Comparison of ENCODE assay signal across 8 cellular contexts in genomic region chr15:31393441-31394091, GRCh38.
DNase-seq lines count a peak whose midpoint lies in the region; ATAC-seq and TF ChIP-seq lines count a peak whose summit lies in the region.

No MANE protein-coding gene starts in this region.

- no peak overlapping the region for H3K27ac Mint-ChIP-seq in activated naive CD4-positive, alpha-beta T cell treated with anti-CD3 and anti-CD28 coated beads, Interleukin-2, amount 50 U/mL, for 24 hours
- H3K27ac Mint-ChIP-seq in activated CD4-positive, alpha-beta memory T cell treated with anti-CD3 and anti-CD28 coated beads for 36 hours, result no peak overlapping the region

- in situ Hi-C loops in transverse colon (cut with MboI; ENCODE audit: low pct_ligation_motif_present in 1 of 4, low pct_unique_long_range_greater_than_20kb in 1 of 4, low sequenced_read_pairs in 3 of 4), result no loop called here

- ATAC-seq in GM19397 (IDR thresholded peaks at IDR 0.05; ENCODE audit: unreplicated experiment) (no peak), GM18909 (IDR thresholded peaks at IDR 0.05; ENCODE audit: poor library complexity, unreplicated experiment) (no peak)

- POLR2A ChIA-PET in activated CD4-positive, alpha-beta memory T cell treated with anti-CD3 and anti-CD28 coated beads for 36 hours (lab: Charles Lee), result interaction anchor here (1.2 kb wide), 1 partner anchor 41 kb away, joined by 3 read pairs; no protein-coding TSS in a partner anchor

- H3K36me3 Mint-ChIP-seq in activated naive CD4-positive, alpha-beta T cell treated with anti-CD3 and anti-CD28 coated beads, Interleukin-2, amount 50 U/mL, for 24 hours, result no peaks in the 10 kb centered on the region
- H3K36me3 Mint-ChIP-seq in activated CD4-positive, alpha-beta memory T cell treated with anti-CD3 and anti-CD28 coated beads for 36 hours, result no peaks in the 10 kb centered on the region

- no peaks in the 10 kb centered on the region for H3K27me3 ChIP-seq in transverse colon

- peak overlapping the region in 2 of 4 donors; percentile 56 to 67 for H3K4me3 ChIP-seq in transverse colon

- H3K4me3 Mint-ChIP-seq in activated naive CD4-positive, alpha-beta T cell treated with anti-CD3 and anti-CD28 coated beads, Interleukin-2, amount 50 U/mL, for 24 hours, result peak overlapping the region; percentile 86
- peak overlapping the region; percentile 64 for H3K4me3 Mint-ChIP-seq in activated CD4-positive, alpha-beta memory T cell treated with anti-CD3 and anti-CD28 coated beads for 36 hours

- H3K27ac ChIP-seq in transverse colon, result peak overlapping the region; percentile 84 to 89 (median 86)

- TF ChIP-seq CTCF in transverse colon (IDR thresholded peaks at IDR 0.05), result no peak

- no peaks in the 10 kb centered on the region for H3K9me3 Mint-ChIP-seq in activated naive CD4-positive, alpha-beta T cell treated with anti-CD3 and anti-CD28 coated beads, Interleukin-2, amount 50 U/mL, for 24 hours
- peaks cover 5% of the 10 kb centered on the region for H3K9me3 Mint-ChIP-seq in activated CD4-positive, alpha-beta memory T cell treated with anti-CD3 and anti-CD28 coated beads for 36 hours

- DNase-seq in activated naive CD4-positive, alpha-beta T cell (lab: John Stamatoyannopoulos, UW), result no peak
- DNase-seq in activated CD4-positive, alpha-beta memory T cell treated with anti-CD3 and anti-CD28 coated beads for 36 hours, result no peak
- DNase-seq in iPS-NIHi7 (ENCODE audit: extremely low spot score) (peak; percentile 8), transverse colon (no peak)
- DNase-seq in stimulated activated CD8-positive, alpha-beta memory T cell treated with anti-CD3 and anti-CD28 coated beads, Interleukin-4, amount 100 ng/mL, for 48 hours, result no peak

- no peaks in the 10 kb centered on the region for H3K36me3 ChIP-seq in transverse colon

- intact Hi-C loops in activated CD4-positive, alpha-beta memory T cell treated with anti-CD3 and anti-CD28 coated beads for 36 hours (cut with micrococcal nuclease), result loop anchor here (2.0 to 5.0 kb wide), 3 partner anchors 27 to 95 kb away; no protein-coding TSS in a partner anchor
- intact Hi-C loops in transverse colon (cut with DNase I; ENCODE audit: low total_unique reads), result loop anchor here (10.0 kb wide), 1 partner anchor 59 kb away; no protein-coding TSS in a partner anchor

- H3K27me3 Mint-ChIP-seq in activated naive CD4-positive, alpha-beta T cell treated with anti-CD3 and anti-CD28 coated beads, Interleukin-2, amount 50 U/mL, for 24 hours, result no peaks in the 10 kb centered on the region
- H3K27me3 Mint-ChIP-seq in activated CD4-positive, alpha-beta memory T cell treated with anti-CD3 and anti-CD28 coated beads for 36 hours, result no peaks in the 10 kb centered on the region

- WGBS in transverse colon (ENCODE audit: low coverage in 1 of 2), 2 donors, result 76 to 79% methylated on average over 11 to 21 of the region's 21 CpGs

- TF ChIP-seq POLR2A in transverse colon (IDR thresholded peaks at IDR 0.05), result no peak

- peaks cover 14 to 38% (median 31%) of the 10 kb centered on the region in 4 donors for H3K4me1 ChIP-seq in transverse colon

- CTCF ChIA-PET in activated CD4-positive, alpha-beta memory T cell treated with anti-CD3 and anti-CD28 coated beads for 36 hours (lab: Charles Lee), result interaction anchor here (0.6 to 1.7 kb wide), 2 partner anchors 90 to 97 kb away, joined by 3 read pairs; no protein-coding TSS in a partner anchor

- H3K4me1 Mint-ChIP-seq in activated naive CD4-positive, alpha-beta T cell treated with anti-CD3 and anti-CD28 coated beads, Interleukin-2, amount 50 U/mL, for 24 hours, result peaks cover 41% of the 10 kb centered on the region
- peaks cover 29% of the 10 kb centered on the region for H3K4me1 Mint-ChIP-seq in activated CD4-positive, alpha-beta memory T cell treated with anti-CD3 and anti-CD28 coated beads for 36 hours (ENCODE audit: low read depth)

- H3K9me3 ChIP-seq in transverse colon, result no peaks in the 10 kb centered on the region

- no peak for TF ChIP-seq EP300 in transverse colon (IDR thresholded peaks at IDR 0.05; ENCODE audit: low read depth)
